Comparison of ENCODE assay signal across 2 cellular contexts in the genomic region with DNA sequence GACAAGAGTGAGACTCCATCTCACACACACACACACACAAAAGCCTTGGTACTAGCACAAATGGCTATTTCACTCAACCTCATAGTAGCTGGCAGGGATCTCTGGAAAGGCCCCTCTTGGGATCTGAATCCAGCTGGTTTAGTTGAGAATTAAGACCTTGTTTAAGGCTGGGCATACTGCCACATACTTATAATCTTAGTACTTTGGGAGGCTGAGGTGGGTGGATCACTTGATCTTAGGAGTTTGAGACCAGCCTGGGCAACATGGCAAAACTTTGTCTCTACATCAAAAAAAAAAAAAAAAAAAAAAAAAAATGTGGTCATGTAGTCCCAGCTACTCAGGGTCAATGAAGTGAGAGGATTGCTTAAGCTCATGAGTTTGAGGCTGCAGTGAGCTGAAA.
TF ChIP-seq lines count a peak whose summit lies in the region.

No MANE protein-coding gene starts in this region.

TF ChIP-seq in SK-N-SH, 30 proteins besides CTCF, POLR2A, EP300 and RAD21 (continued from another document):
- TF ChIP-seq, protein P1, sequence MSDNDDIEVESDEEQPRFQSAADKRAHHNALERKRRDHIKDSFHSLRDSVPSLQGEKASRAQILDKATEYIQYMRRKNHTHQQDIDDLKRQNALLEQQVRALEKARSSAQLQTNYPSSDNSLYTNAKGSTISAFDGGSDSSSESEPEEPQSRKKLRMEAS (IDR thresholded peaks at IDR 0.05; ENCODE audit: low read depth), result no peak
- no peak for TF ChIP-seq FOSL2 (IDR thresholded peaks at IDR 0.05; ENCODE audit: borderline replicate concordance, low read depth)
- no peak for TF ChIP-seq TCF12 (IDR thresholded peaks at IDR 0.05)
- TF ChIP-seq MXI1 (IDR thresholded peaks at IDR 0.05; ENCODE audit: low read depth, low read length), result no peak
- no peak for TF ChIP-seq EZH2phosphoT487 (IDR thresholded peaks at IDR 0.05; ENCODE audit: borderline replicate concordance, low read depth)
- TF ChIP-seq FOXM1 (IDR thresholded peaks at IDR 0.05; ENCODE audit: low read depth), result no peak
- TF ChIP-seq, protein P2, sequence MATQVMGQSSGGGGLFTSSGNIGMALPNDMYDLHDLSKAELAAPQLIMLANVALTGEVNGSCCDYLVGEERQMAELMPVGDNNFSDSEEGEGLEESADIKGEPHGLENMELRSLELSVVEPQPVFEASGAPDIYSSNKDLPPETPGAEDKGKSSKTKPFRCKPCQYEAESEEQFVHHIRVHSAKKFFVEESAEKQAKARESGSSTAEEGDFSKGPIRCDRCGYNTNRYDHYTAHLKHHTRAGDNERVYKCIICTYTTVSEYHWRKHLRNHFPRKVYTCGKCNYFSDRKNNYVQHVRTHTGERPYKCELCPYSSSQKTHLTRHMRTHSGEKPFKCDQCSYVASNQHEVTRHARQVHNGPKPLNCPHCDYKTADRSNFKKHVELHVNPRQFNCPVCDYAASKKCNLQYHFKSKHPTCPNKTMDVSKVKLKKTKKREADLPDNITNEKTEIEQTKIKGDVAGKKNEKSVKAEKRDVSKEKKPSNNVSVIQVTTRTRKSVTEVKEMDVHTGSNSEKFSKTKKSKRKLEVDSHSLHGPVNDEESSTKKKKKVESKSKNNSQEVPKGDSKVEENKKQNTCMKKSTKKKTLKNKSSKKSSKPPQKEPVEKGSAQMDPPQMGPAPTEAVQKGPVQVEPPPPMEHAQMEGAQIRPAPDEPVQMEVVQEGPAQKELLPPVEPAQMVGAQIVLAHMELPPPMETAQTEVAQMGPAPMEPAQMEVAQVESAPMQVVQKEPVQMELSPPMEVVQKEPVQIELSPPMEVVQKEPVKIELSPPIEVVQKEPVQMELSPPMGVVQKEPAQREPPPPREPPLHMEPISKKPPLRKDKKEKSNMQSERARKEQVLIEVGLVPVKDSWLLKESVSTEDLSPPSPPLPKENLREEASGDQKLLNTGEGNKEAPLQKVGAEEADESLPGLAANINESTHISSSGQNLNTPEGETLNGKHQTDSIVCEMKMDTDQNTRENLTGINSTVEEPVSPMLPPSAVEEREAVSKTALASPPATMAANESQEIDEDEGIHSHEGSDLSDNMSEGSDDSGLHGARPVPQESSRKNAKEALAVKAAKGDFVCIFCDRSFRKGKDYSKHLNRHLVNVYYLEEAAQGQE (IDR thresholded peaks at IDR 0.05; ENCODE audit: low read depth, low read length), result no peak
- no peak for TF ChIP-seq SMC3 (IDR thresholded peaks at IDR 0.05; ENCODE audit: low read depth, low read length)

TF ChIP-seq in SK-N-SH treated with all-trans-retinoic acid at 6 μM for 48 hours, 23 proteins besides CTCF, POLR2A, EP300 and RAD21 (continued from another document):
- TF ChIP-seq, protein P3, sequence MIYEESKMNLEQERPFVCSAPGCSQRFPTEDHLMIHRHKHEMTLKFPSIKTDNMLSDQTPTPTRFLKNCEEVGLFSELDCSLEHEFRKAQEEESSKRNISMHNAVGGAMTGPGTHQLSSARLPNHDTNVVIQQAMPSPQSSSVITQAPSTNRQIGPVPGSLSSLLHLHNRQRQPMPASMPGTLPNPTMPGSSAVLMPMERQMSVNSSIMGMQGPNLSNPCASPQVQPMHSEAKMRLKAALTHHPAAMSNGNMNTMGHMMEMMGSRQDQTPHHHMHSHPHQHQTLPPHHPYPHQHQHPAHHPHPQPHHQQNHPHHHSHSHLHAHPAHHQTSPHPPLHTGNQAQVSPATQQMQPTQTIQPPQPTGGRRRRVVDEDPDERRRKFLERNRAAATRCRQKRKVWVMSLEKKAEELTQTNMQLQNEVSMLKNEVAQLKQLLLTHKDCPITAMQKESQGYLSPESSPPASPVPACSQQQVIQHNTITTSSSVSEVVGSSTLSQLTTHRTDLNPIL (CRISPR knock-in tag; IDR thresholded peaks at IDR 0.05; ENCODE audit: low read depth), result no peak
- TF ChIP-seq ZNF8 (CRISPR knock-in tag; IDR thresholded peaks at IDR 0.05), result no peak
- TF ChIP-seq ZNF70 (CRISPR knock-in tag; IDR thresholded peaks at IDR 0.05), result no peak
- no peak for TF ChIP-seq ZFP3 (CRISPR knock-in tag; IDR thresholded peaks at IDR 0.05)
- no peak for TF ChIP-seq SNAI2 (CRISPR knock-in tag; IDR thresholded peaks at IDR 0.05)
- no peak for TF ChIP-seq OSR1 (CRISPR knock-in tag; IDR thresholded peaks at IDR 0.05)
- TF ChIP-seq TSHZ2 (CRISPR knock-in tag; IDR thresholded peaks at IDR 0.05), result no peak
